ENCODE assay signal across 2 cellular contexts in the genomic region with DNA sequence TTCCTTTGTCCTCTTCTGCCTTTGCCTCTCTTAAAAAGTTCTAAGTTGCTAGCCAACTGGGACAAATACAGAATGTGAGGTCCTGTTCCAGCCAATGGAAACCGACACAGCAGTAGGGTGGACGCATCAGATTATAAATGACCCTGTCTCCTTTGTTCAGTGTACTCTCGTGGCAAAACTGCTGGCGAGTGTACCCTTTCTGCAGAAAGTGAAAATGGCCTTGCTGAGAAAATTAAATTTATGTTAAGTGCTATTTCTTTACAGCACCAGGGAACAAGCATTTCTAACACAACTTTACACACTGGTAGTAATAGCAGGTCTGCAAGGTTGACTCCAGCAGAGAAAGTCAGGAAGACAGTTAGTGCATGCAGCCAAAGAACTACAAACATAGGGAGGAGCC.
TF ChIP-seq lines count a peak whose summit lies in the region.

No MANE protein-coding gene starts in this region.

TF ChIP-seq in Ishikawa, 13 proteins besides CTCF, POLR2A, EP300 and RAD21:
- TF ChIP-seq USF1 (IDR thresholded peaks at IDR 0.05) = 0 out of 2 replicates have a peak, but pooled peaks have one; percentile 15

TF ChIP-seq in GM12878, 131 proteins besides CTCF, POLR2A, EP300 and RAD21:
- 0 out of 2 replicates have a peak, but pooled peaks have one; percentile 30 for TF ChIP-seq ZNF217 (IDR thresholded peaks at IDR 0.05)
- peak; percentile 45 for TF ChIP-seq SKIL (IDR thresholded peaks at IDR 0.05; ENCODE audit: low read depth, poor library complexity, severe bottlenecking)
- TF ChIP-seq CBX3 (IDR thresholded peaks at IDR 0.05; ENCODE audit: borderline replicate concordance, low read depth) = peak; percentile 78; the same call in 1 of the 2 replicates
- TF ChIP-seq, protein P1, sequence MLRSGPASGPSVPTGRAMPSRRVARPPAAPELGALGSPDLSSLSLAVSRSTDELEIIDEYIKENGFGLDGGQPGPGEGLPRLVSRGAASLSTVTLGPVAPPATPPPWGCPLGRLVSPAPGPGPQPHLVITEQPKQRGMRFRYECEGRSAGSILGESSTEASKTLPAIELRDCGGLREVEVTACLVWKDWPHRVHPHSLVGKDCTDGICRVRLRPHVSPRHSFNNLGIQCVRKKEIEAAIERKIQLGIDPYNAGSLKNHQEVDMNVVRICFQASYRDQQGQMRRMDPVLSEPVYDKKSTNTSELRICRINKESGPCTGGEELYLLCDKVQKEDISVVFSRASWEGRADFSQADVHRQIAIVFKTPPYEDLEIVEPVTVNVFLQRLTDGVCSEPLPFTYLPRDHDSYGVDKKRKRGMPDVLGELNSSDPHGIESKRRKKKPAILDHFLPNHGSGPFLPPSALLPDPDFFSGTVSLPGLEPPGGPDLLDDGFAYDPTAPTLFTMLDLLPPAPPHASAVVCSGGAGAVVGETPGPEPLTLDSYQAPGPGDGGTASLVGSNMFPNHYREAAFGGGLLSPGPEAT (IDR thresholded peaks at IDR 0.05; ENCODE audit: low read depth) = peak; percentile 66; the same call in 1 of the 2 replicates
- TF ChIP-seq CBX5 (IDR thresholded peaks at IDR 0.05; ENCODE audit: low read depth) = peak; percentile 99
- peak; percentile 94 for TF ChIP-seq KLF5 (IDR thresholded peaks at IDR 0.05; ENCODE audit: partially characterized antibody)
TF ChIP-seq in GM12878: peak in this region for 6; not testable (repeated sequence) for 125.
